In genomic region chr5:179895861-179896260, GRCh38 we compare ENCODE assay signal across 24 cellular contexts.
"Had no signal": no experiment of that assay in that cellular context is flagged by ENCODE, and none has a peak within 500 bp of the region (broad histone marks: within the 10 kb centered on the region; RNA-seq: fewer than 3 reads in every experiment).

No MANE protein-coding gene starts in this region.

- H3K27ac Mint-ChIP-seq: dendritic cell treated with granulocyte-macrophage colony-stimulating factor and Interleukin-4, amounts not matched to agents 40 ng/mL and 50 ng/mL, for 4 days; natural killer cell treated with Interleukin-12 subunit alpha and Interleukin-12 subunit beta and Interleukin-15 and Interleukin-18, amount 100 ng/mL, for 72 hours; neural progenitor cell; progenitor cell of endocrine pancreas; stimulated activated naive CD8-positive, alpha-beta T cell treated with anti-CD3 and anti-CD28 coated beads, Interleukin-15, amount 100 ng/mL, for 72 hours had no signal

- H3K36me3 ChIP-seq: neural progenitor cell, uterus had no signal

- H3K9me3 ChIP-seq: colonic mucosa, esophagus squamous epithelium, mucosa of descending colon, right lobe of liver, suprapubic skin, transverse colon, upper lobe of right lung, uterus had no signal

- H3K27me3 Mint-ChIP-seq: dendritic cell treated with granulocyte-macrophage colony-stimulating factor and Interleukin-4, amounts not matched to agents 40 ng/mL and 50 ng/mL, for 4 days; naive B cell; natural killer cell treated with Interleukin-12 subunit alpha and Interleukin-12 subunit beta and Interleukin-15 and Interleukin-18, amount 100 ng/mL, for 72 hours; progenitor cell of endocrine pancreas; stimulated activated naive CD8-positive, alpha-beta T cell treated with anti-CD3 and anti-CD28 coated beads, Interleukin-15, amount 100 ng/mL, for 72 hours had no signal

- H3K9me3 Mint-ChIP-seq: dendritic cell treated with granulocyte-macrophage colony-stimulating factor and Interleukin-4, amounts not matched to agents 40 ng/mL and 50 ng/mL, for 4 days; mesothelial cell of epicardium; naive B cell; natural killer cell treated with Interleukin-12 subunit alpha and Interleukin-12 subunit beta and Interleukin-15 and Interleukin-18, amount 100 ng/mL, for 72 hours; neural progenitor cell; stimulated activated naive CD8-positive, alpha-beta T cell treated with anti-CD3 and anti-CD28 coated beads, Interleukin-15, amount 100 ng/mL, for 72 hours had no signal

- H3K4me3 ChIP-seq: colonic mucosa, esophagus squamous epithelium, mucosa of descending colon, neural progenitor cell, right lobe of liver, suprapubic skin, transverse colon, upper lobe of right lung, uterus had no signal

- DNase-seq: colonic mucosa; effector CD8-positive, alpha-beta T cell; erythroblast; esophagus squamous epithelium; mesenchymal stem cell; mucosa of descending colon; naive B cell; small intestine; stimulated activated CD4-positive, alpha-beta T cell treated with anti-CD3 and anti-CD28 coated beads, Interleukin-15, amount 100 ng/mL, for 24 hours; stimulated activated CD4-positive, alpha-beta T cell treated with anti-CD3 and anti-CD28 coated beads, Interleukin-2, amount 100 ng/mL, for 48 hours; stimulated activated naive CD4-positive, alpha-beta T cell; stimulated activated naive CD8-positive, alpha-beta T cell treated with anti-CD3 and anti-CD28 coated beads, Interleukin-15, amount 100 ng/mL, for 72 hours; transverse colon; upper lobe of right lung; uterus had no signal

- H3K27ac ChIP-seq: colonic mucosa, esophagus squamous epithelium, neural progenitor cell, parathyroid adenoma, right lobe of liver, suprapubic skin, transverse colon, upper lobe of right lung, uterus had no signal

- H3K4me1 Mint-ChIP-seq: mesothelial cell of epicardium; neural progenitor cell; stimulated activated naive CD8-positive, alpha-beta T cell treated with anti-CD3 and anti-CD28 coated beads, Interleukin-15, amount 100 ng/mL, for 72 hours had no signal

- H3K27me3 ChIP-seq: colonic mucosa, esophagus squamous epithelium, neural progenitor cell, right lobe of liver, suprapubic skin, transverse colon, upper lobe of right lung, uterus had no signal

- ATAC-seq: left lobe of liver; mucosa of descending colon; natural killer cell treated with Interleukin-12 subunit alpha and Interleukin-12 subunit beta and Interleukin-15 and Interleukin-18, amount 100 ng/mL, for 72 hours; stimulated activated naive CD8-positive, alpha-beta T cell treated with anti-CD3 and anti-CD28 coated beads, Interleukin-15, amount 100 ng/mL, for 72 hours; upper lobe of right lung had no signal

- H3K36me3 Mint-ChIP-seq: natural killer cell treated with Interleukin-12 subunit alpha and Interleukin-12 subunit beta and Interleukin-15 and Interleukin-18, amount 100 ng/mL, for 72 hours had no signal

- H3K4me3 Mint-ChIP-seq: dendritic cell treated with granulocyte-macrophage colony-stimulating factor and Interleukin-4, amounts not matched to agents 40 ng/mL and 50 ng/mL, for 4 days; mesothelial cell of epicardium; naive B cell; natural killer cell treated with Interleukin-12 subunit alpha and Interleukin-12 subunit beta and Interleukin-15 and Interleukin-18, amount 100 ng/mL, for 72 hours; neural progenitor cell; stimulated activated naive CD8-positive, alpha-beta T cell treated with anti-CD3 and anti-CD28 coated beads, Interleukin-15, amount 100 ng/mL, for 72 hours had no signal

- H3K4me1 ChIP-seq: colonic mucosa, esophagus squamous epithelium, neural progenitor cell, parathyroid adenoma, suprapubic skin, transverse colon, upper lobe of right lung, uterus had no signal
